Comparison of ENCODE assay signal across 12 cellular contexts in genomic region chr2:45974056-45974455, GRCh38.
DNase-seq lines count a peak whose midpoint lies in the region; ATAC-seq and TF ChIP-seq lines count a peak whose summit lies in the region.
"Had no signal": no experiment of that assay in that cellular context is flagged by ENCODE, and none has a peak within 500 bp of the region (broad histone marks: within the 10 kb centered on the region; RNA-seq: fewer than 3 reads in every experiment).

No MANE protein-coding gene starts in this region.

- no peaks in the 10 kb centered on the region for H3K27me3 ChIP-seq in MG63
- H3K27me3 ChIP-seq: stomach had no signal

- no peak for TF ChIP-seq CTCF in coronary artery (IDR thresholded peaks at IDR 0.05)

- DNase-seq in coronary artery (ENCODE audit: low spot score): peak; percentile 31
- no peak for DNase-seq in activated effector memory CD4-positive, alpha-beta T cell treated with anti-CD3 and anti-CD28 coated beads, Interleukin-2, amount 50 U/mL, for 16 hours
- no peak for DNase-seq in NCI-H345 treated with DMSO at 0.1 percent for 48 hours (lab: John Stamatoyannopoulos, UW; ENCODE audit: unreplicated experiment)
- no peak for DNase-seq in NCI-H446 treated with DMSO at 0.1 percent for 48 hours (lab: John Stamatoyannopoulos, UW)
- DNase-seq in MG63: no peak
- DNase-seq: NCI-H1694 treated with DMSO at 0.1 percent for 48 hours; stimulated activated CD4-positive, alpha-beta T cell treated with anti-CD3 and anti-CD28 coated beads, Interleukin-4, amount 100 ng/mL, for 24 hours; stomach had no signal

- H3K9me3 ChIP-seq in MG63: no peaks in the 10 kb centered on the region
- H3K9me3 ChIP-seq: stomach had no signal

- no peak overlapping the region for H3K4me3 ChIP-seq in coronary artery
- H3K4me3 ChIP-seq in MG63: no peak overlapping the region
- H3K4me3 ChIP-seq: K562, stomach had no signal

- peaks cover 7% of the 10 kb centered on the region for H3K36me3 ChIP-seq in MG63

- no peak overlapping the region for H3K27ac ChIP-seq in coronary artery
- H3K27ac ChIP-seq: stomach had no signal

- ATAC-seq in GM18861 (IDR thresholded peaks at IDR 0.05; ENCODE audit: unreplicated experiment) (peak; percentile 85), GM21423 (IDR thresholded peaks at IDR 0.05; ENCODE audit: unreplicated experiment) (peak; percentile 56), HG03039 (IDR thresholded peaks at IDR 0.05; ENCODE audit: unreplicated experiment) (peak; percentile 63)
- ATAC-seq: K562 had no signal
